In genomic region chr15:76160426-76161152, GRCh38 we compare ENCODE assay signal across 39 cellular contexts.
DNase-seq lines count a peak whose midpoint lies in the region; ATAC-seq, FAIRE-seq and TF ChIP-seq lines count a peak whose summit lies in the region.
"Had no signal": no experiment of that assay in that cellular context is flagged by ENCODE, and none has a peak within 500 bp of the region (broad histone marks: within the 10 kb centered on the region; RNA-seq: fewer than 3 reads in every experiment).

No MANE protein-coding gene starts in this region.

- H3K9me3 Mint-ChIP-seq in H9, result no peaks in the 10 kb centered on the region
- H3K9me3 Mint-ChIP-seq: brain; effector memory CD8-positive, alpha-beta T cell; naive B cell; type B pancreatic cell had no signal

- H3K4me1 Mint-ChIP-seq in H9, result peaks cover 4 to 13% of the 10 kb centered on the region in 2 experiments; a peak in 3 of 4 replicates
- H3K4me1 Mint-ChIP-seq: naive B cell had no signal

- TF ChIP-seq POLR2A in H1 (IDR thresholded peaks at IDR 0.05; ENCODE audit: control extremely low read depth in 1 of 2, low read depth in 2 of 2, low read length in 2 of 2), result no peak
- no peak for TF ChIP-seq POLR2A in uterus (IDR thresholded peaks at IDR 0.05)

- FAIRE-seq in H1 (lab: Jason Lieb, UNC) (no peak), keratinocyte (lab: Jason Lieb, UNC) (peak; percentile 53)
- FAIRE-seq: GM19239, HTR-8/SVneo had no signal

- no peaks in the 10 kb centered on the region for H3K79me2 ChIP-seq in H9 (ENCODE audit: insufficient read depth, low read length)
- H3K79me2 ChIP-seq in H1 (ENCODE audit: control insufficient read depth in 1 of 2, insufficient read depth in 2 of 2, low read length in 2 of 2), result no peaks in the 10 kb centered on the region
- H3K79me2 ChIP-seq in keratinocyte (ENCODE audit: control insufficient read depth, insufficient read depth, low read length), result no peaks in the 10 kb centered on the region

- TF ChIP-seq EP300 in H1 (IDR thresholded peaks at IDR 0.05; ENCODE audit: borderline replicate concordance in 1 of 2, low read depth in 2 of 2, low read length in 2 of 2), result no peak

- no peak overlapping the region for H4K91ac ChIP-seq in H9 (ENCODE audit: insufficient read length, low read depth, low read length)
- no peak overlapping the region for H4K91ac ChIP-seq in H1 (replicated peaks; ENCODE audit: insufficient read length, low read length)

- no peak overlapping the region for H4K8ac ChIP-seq in H9 (replicated peaks; ENCODE audit: insufficient read length, low read depth, low read length)
- H4K8ac ChIP-seq in H1 (ENCODE audit: extremely low read depth, insufficient read depth, low read length), result peak overlapping the region; percentile 40; the same call in 1 of the 2 replicates

- no peak overlapping the region for H2BK5ac ChIP-seq in H9 (ENCODE audit: insufficient read length, low read length)
- H2BK5ac ChIP-seq in H1 (ENCODE audit: low read depth, low read length), result no peak overlapping the region

- H2BK20ac ChIP-seq in H9 (ENCODE audit: low read depth, low read length, poor library complexity, severe bottlenecking) (no peak overlapping the region), H1 (ENCODE audit: low read length) (no peak overlapping the region)

- H3K27ac ChIP-seq in C4-2B (peak overlapping the region; percentile 69), H9 (ENCODE audit: insufficient read length, low read depth, low read length) (no peak overlapping the region), H1 (ENCODE audit: low read depth, low read length) (no peak overlapping the region), keratinocyte (ENCODE audit: control insufficient read depth, insufficient read depth, low read length) (no peak overlapping the region), uterus (no peak overlapping the region)
- H3K27ac ChIP-seq: BLaER1, colonic mucosa, left lung, psoas muscle had no signal

- H3K9ac ChIP-seq in H9 (ENCODE audit: extremely low read depth, insufficient read length, low read length) (no peak overlapping the region), H1 (replicated peaks in 1 of 4; ENCODE audit: extremely low read depth in 1 of 4, low read depth in 3 of 4, low read length in 3 of 4) (no peak overlapping the region), keratinocyte (ENCODE audit: control insufficient read depth, extremely low read depth, insufficient read depth, low read length) (no peak overlapping the region)
- H3K9ac ChIP-seq: BLaER1 had no signal

- dilution Hi-C loops in keratinocyte (cut with MboI; ENCODE audit: extremely low pct_ligation_motif_present, low sequenced_read_pairs), result no loop called here

- no peak overlapping the region for H2BK120ac ChIP-seq in H9 (ENCODE audit: low read depth, low read length, poor library complexity, severe bottlenecking)
- no peak overlapping the region for H2BK120ac ChIP-seq in H1 (replicated peaks; ENCODE audit: low read depth, low read length)

- no peak overlapping the region; a peak in 2 of 5 replicates for H3K4me3 Mint-ChIP-seq in H9
- H3K4me3 Mint-ChIP-seq: brain; effector memory CD8-positive, alpha-beta T cell; type B pancreatic cell had no signal

- H3K56ac ChIP-seq in H9 (ENCODE audit: insufficient read length, low read depth, low read length) (no peak overlapping the region), H1 (replicated peaks; ENCODE audit: insufficient read length, low read depth, low read length) (no peak overlapping the region)

- H3K23me2 ChIP-seq in H9 (ENCODE audit: insufficient read length, low read depth, low read length, poor library complexity, severe bottlenecking), result no peaks in the 10 kb centered on the region
- H3K23me2 ChIP-seq in H1 (ENCODE audit: low read depth, low read length), result no peaks in the 10 kb centered on the region

- H3K9me1 ChIP-seq in keratinocyte (ENCODE audit: control insufficient read depth, extremely low read depth, insufficient read depth, low read length), result no peaks in the 10 kb centered on the region

- H3K14ac ChIP-seq in H9 (ENCODE audit: insufficient read depth, low read length), result no peak overlapping the region
- H3K14ac ChIP-seq in H1 (ENCODE audit: insufficient read length), result no peak overlapping the region

- H3K27ac Mint-ChIP-seq in H9, result peak overlapping the region in 1 of 3 experiments; percentile 18; a peak in 1 of 7 replicates
- H3K27ac Mint-ChIP-seq: effector memory CD8-positive, alpha-beta T cell; naive B cell; type B pancreatic cell had no signal

- intact Hi-C loops in uterus (cut with DNase I; ENCODE audit: low total_unique reads), result no loop called here

- no peak overlapping the region for H3K4ac ChIP-seq in H9 (ENCODE audit: low read depth, low read length)
- H3K4ac ChIP-seq in H1 (replicated peaks; ENCODE audit: insufficient read length, low read depth, low read length), result no peak overlapping the region

- TF ChIP-seq CTCF in C4-2B (conservative IDR thresholded peaks at IDR 0.05), result no peak
- no peak for TF ChIP-seq CTCF in H9 (conservative IDR thresholded peaks at IDR 0.05)
- no peak for TF ChIP-seq CTCF in H1 (IDR thresholded peaks at IDR 0.05; ENCODE audit: control extremely low read depth in 1 of 3, insufficient read depth in 1 of 3, low read depth in 1 of 3, low read length in 3 of 3)
- no peak for TF ChIP-seq CTCF in keratinocyte (optimal IDR thresholded peaks at IDR 0.05 in 1 of 3, IDR thresholded peaks at IDR 0.05 in 1 of 3, conservative IDR thresholded peaks at IDR 0.05 in 1 of 3; ENCODE audit: extremely low read depth in 1 of 3, insufficient read depth in 2 of 3, low read length in 3 of 3)
- no peak for TF ChIP-seq CTCF in uterus (IDR thresholded peaks at IDR 0.05)

- H3K79me1 ChIP-seq in H9 (ENCODE audit: insufficient read depth, low read depth, low read length, poor library complexity, severe bottlenecking), result no peaks in the 10 kb centered on the region
- no peaks in the 10 kb centered on the region for H3K79me1 ChIP-seq in H1 (ENCODE audit: low read depth, low read length)

- no peaks in the 10 kb centered on the region for H3K36me3 ChIP-seq in H1 (ENCODE audit: control insufficient read depth in 2 of 4, insufficient read depth in 4 of 4, low read length in 3 of 4)
- no peaks in the 10 kb centered on the region for H3K36me3 ChIP-seq in keratinocyte (ENCODE audit: control insufficient read depth in 2 of 2, extremely low read depth in 1 of 2, insufficient read depth in 2 of 2, low read length in 2 of 2)
- no peaks in the 10 kb centered on the region for H3K36me3 ChIP-seq in uterus
- H3K36me3 ChIP-seq: adrenal gland, BLaER1, colonic mucosa, left lung had no signal

- TF ChIP-seq RAD21 in H1 (IDR thresholded peaks at IDR 0.05 in 1 of 2, conservative IDR thresholded peaks at IDR 0.05 in 1 of 2; ENCODE audit: low read depth in 2 of 2, low read length in 2 of 2), result no peak

- no peaks in the 10 kb centered on the region for H3K9me3 ChIP-seq in H9 (ENCODE audit: control insufficient read depth, low read depth, low read length)
- no peaks in the 10 kb centered on the region for H3K9me3 ChIP-seq in H1 (ENCODE audit: insufficient read depth in 2 of 2, low read depth in 1 of 2, low read length in 1 of 2)
- H3K9me3 ChIP-seq in keratinocyte (ENCODE audit: control insufficient read depth, low read depth, low read length), result no peaks in the 10 kb centered on the region
- H3K9me3 ChIP-seq in uterus, result no peaks in the 10 kb centered on the region
- H3K9me3 ChIP-seq: adrenal gland, BLaER1, colonic mucosa, left lung, psoas muscle had no signal

- peaks cover 5% of the 10 kb centered on the region for H3K27me3 Mint-ChIP-seq in H9 (ENCODE audit: low read depth)
- H3K27me3 Mint-ChIP-seq: brain, type B pancreatic cell had no signal

- H4K5ac ChIP-seq in H9 (ENCODE audit: insufficient read length, low read depth, low read length) (no peak overlapping the region), H1 (ENCODE audit: insufficient read length, low read depth, low read length) (no peak overlapping the region)

- POLR2A ChIA-PET in H1 (lab: Charles Lee; ENCODE audit: partially characterized antibody), result no interaction called here

- no peak overlapping the region for H2AFZ ChIP-seq in H9 (ENCODE audit: low read length)
- no peak overlapping the region for H2AFZ ChIP-seq in H1 (ENCODE audit: low read length)
- peak overlapping the region; percentile 61 for H2AFZ ChIP-seq in keratinocyte (ENCODE audit: control insufficient read depth, low read length)

- H3K27me3 ChIP-seq in H9 (ENCODE audit: insufficient read depth, low read length), result no peaks in the 10 kb centered on the region
- no peaks in the 10 kb centered on the region; a peak in 1 of 7 replicates for H3K27me3 ChIP-seq in H1 (replicated peaks in 1 of 4; ENCODE audit: control insufficient read depth in 3 of 4, extremely low read depth in 1 of 4, insufficient read depth in 3 of 4, low read length in 3 of 4)
- no peaks in the 10 kb centered on the region for H3K27me3 ChIP-seq in keratinocyte (ENCODE audit: control insufficient read depth, extremely low read depth, insufficient read depth, low read length)
- H3K27me3 ChIP-seq in uterus, result no peaks in the 10 kb centered on the region
- H3K27me3 ChIP-seq: adrenal gland, BLaER1, colonic mucosa, left lung had no signal

- H2BK12ac ChIP-seq in H9 (ENCODE audit: insufficient read length, low read depth, low read length), result no peak overlapping the region
- H2BK12ac ChIP-seq in H1 (ENCODE audit: low read depth, low read length), result no peak overlapping the region

- H2AK5ac ChIP-seq in H9 (ENCODE audit: insufficient read length, low read length), result no peak overlapping the region
- no peak overlapping the region for H2AK5ac ChIP-seq in H1 (ENCODE audit: low read depth, low read length)

- H3K4me2 ChIP-seq in H9 (ENCODE audit: insufficient read depth, insufficient read length, low read length) (no peak overlapping the region), H1 (ENCODE audit: insufficient read depth in 1 of 2, low read depth in 2 of 2, low read length in 2 of 2) (no peak overlapping the region), keratinocyte (ENCODE audit: control insufficient read depth, extremely low read depth, insufficient read depth, low read depth, low read length) (no peak overlapping the region)
- H3K4me2 ChIP-seq: BLaER1 had no signal

- no peak overlapping the region for H3T11ph ChIP-seq in H9 (ENCODE audit: low read length)

- H3K4me3 ChIP-seq in H1 (ENCODE audit: extremely low read depth in 1 of 4, insufficient read depth in 2 of 4, low read depth in 3 of 4, low read length in 4 of 4) (no peak overlapping the region), keratinocyte (ENCODE audit: control insufficient read depth in 2 of 3, extremely low read depth in 1 of 3, insufficient read depth in 2 of 3, low read depth in 1 of 3, low read length in 3 of 3) (no peak overlapping the region), uterus (no peak overlapping the region)
- H3K4me3 ChIP-seq: adrenal gland, BLaER1, colonic mucosa, left lung, psoas muscle, skin epidermis had no signal

- H3K36me3 Mint-ChIP-seq in H9 (ENCODE audit: insufficient read depth in 1 of 3, low read depth in 3 of 3), result no peaks in the 10 kb centered on the region; a peak in 1 of 7 replicates
- H3K36me3 Mint-ChIP-seq: brain, naive B cell, type B pancreatic cell had no signal

- H3K23ac ChIP-seq in H9 (ENCODE audit: insufficient read length, low read depth, low read length) (no peak overlapping the region), H1 (ENCODE audit: insufficient read length) (no peak overlapping the region)

- H3K18ac ChIP-seq in H9 (ENCODE audit: insufficient read length, low read depth, low read length), result no peak overlapping the region
- no peak overlapping the region for H3K18ac ChIP-seq in H1 (ENCODE audit: extremely low read depth, low read length)

- H4K20me1 ChIP-seq in H9 (ENCODE audit: control insufficient read depth, insufficient read depth, insufficient read length), result no peaks in the 10 kb centered on the region
- no peaks in the 10 kb centered on the region for H4K20me1 ChIP-seq in H1 (replicated peaks in 1 of 2; ENCODE audit: control insufficient read depth in 1 of 2, insufficient read depth in 2 of 2, low read length in 2 of 2)
- no peaks in the 10 kb centered on the region for H4K20me1 ChIP-seq in keratinocyte (ENCODE audit: control insufficient read depth, extremely low read depth, insufficient read depth, low read length)
- H4K20me1 ChIP-seq: BLaER1 had no signal

- ATAC-seq in GM21576 (IDR thresholded peaks at IDR 0.05; ENCODE audit: unreplicated experiment) (no peak), HG03196 (IDR thresholded peaks at IDR 0.05; ENCODE audit: unreplicated experiment) (no peak)
- ATAC-seq: effector memory CD8-positive, alpha-beta T cell; esophagus mucosa; left lung; psoas muscle; SK-N-SH treated with all-trans-retinoic acid at 6 μM for 48 hours had no signal

- no CpG with 5 or more reads among the region's 24 CpGs for WGBS in H9 (ENCODE audit: extremely low coverage, insufficient read length, low lambda C conversion rate)
- 90% methylated on average over 21 of the region's 24 CpGs; no CpG with 5 or more reads in 1 of the 2 experiments for WGBS in H1 (ENCODE audit: extremely low coverage in 1 of 2, insufficient coverage in 1 of 2, insufficient read length in 1 of 2, insufficient replicate concordance in 2 of 2, low coverage in 1 of 2, low lambda C conversion rate in 2 of 2, missing lambda C conversion rate in 1 of 2), 2 experiments

- peak; percentile 27 for DNase-seq in H9
- DNase-seq in H1 (ENCODE audit: low read depth in 1 of 2, low spot score in 2 of 2), result no peak
- no peak for DNase-seq in keratinocyte (ENCODE audit: low read depth, low spot score)
- DNase-seq in NCI-H1105 (lab: John Stamatoyannopoulos, UW), result no peak
- DNase-seq in uterus, result no peak
- DNase-seq: ACHN; activated CD4-positive, alpha-beta T cell treated with anti-CD3 and anti-CD28 coated beads for 4 hours; activated CD8-positive, alpha-beta memory T cell treated with anti-CD3 and anti-CD28 coated beads for 24 hours; activated effector memory CD4-positive, alpha-beta T cell treated with anti-CD3 and anti-CD28 coated beads, Interleukin-2, amount 50 U/mL, for 16 hours; colonic mucosa; COR-L47; effector memory CD8-positive, alpha-beta T cell; foreskin melanocyte; GF-D8; KBM-7; MM.1S; naive B cell; NCI-H1417 treated with DMSO at 0.1 percent for 48 hours; NCI-H2081 treated with DMSO at 0.1 percent for 48 hours; NCI-H345; NCI-H774; nucleus accumbens; RPMI8226; stimulated activated CD8-positive, alpha-beta memory T cell treated with anti-CD3 and anti-CD28 coated beads, Interleukin-4, amount 100 ng/mL, for 48 hours; T-helper 2 cell had no signal

- H3K4me1 ChIP-seq in H9 (ENCODE audit: insufficient read depth, low read length) (no peaks in the 10 kb centered on the region), H1 (replicated peaks in 1 of 4; ENCODE audit: control insufficient read depth in 3 of 4, insufficient read depth in 4 of 4, low read length in 3 of 4) (peaks cover 0 to 5% (median 2%) of the 10 kb centered on the region in 4 experiments; a peak in 1 of 7 replicates), keratinocyte (ENCODE audit: control insufficient read depth, extremely low read depth, insufficient read depth, low read length) (peaks cover 8% of the 10 kb centered on the region), uterus (peaks cover 0 to 4% of the 10 kb centered on the region in 2 donors)
- H3K4me1 ChIP-seq: BLaER1, colonic mucosa had no signal

- H2BK15ac ChIP-seq in H9 (ENCODE audit: low read depth, low read length) (no peak overlapping the region), H1 (ENCODE audit: low read length) (no peak overlapping the region)

- CTCF ChIA-PET in H1 (lab: Charles Lee; ENCODE audit: partially characterized antibody), result interaction anchor here (0.8 to 9.7 kb wide), 4 partner anchors 10 to 25 kb away, joined by 3 to 89 read pairs (median 15); no protein-coding TSS in a partner anchor
